Comparison of ENCODE assay signal across 8 cellular contexts in the genomic region with DNA sequence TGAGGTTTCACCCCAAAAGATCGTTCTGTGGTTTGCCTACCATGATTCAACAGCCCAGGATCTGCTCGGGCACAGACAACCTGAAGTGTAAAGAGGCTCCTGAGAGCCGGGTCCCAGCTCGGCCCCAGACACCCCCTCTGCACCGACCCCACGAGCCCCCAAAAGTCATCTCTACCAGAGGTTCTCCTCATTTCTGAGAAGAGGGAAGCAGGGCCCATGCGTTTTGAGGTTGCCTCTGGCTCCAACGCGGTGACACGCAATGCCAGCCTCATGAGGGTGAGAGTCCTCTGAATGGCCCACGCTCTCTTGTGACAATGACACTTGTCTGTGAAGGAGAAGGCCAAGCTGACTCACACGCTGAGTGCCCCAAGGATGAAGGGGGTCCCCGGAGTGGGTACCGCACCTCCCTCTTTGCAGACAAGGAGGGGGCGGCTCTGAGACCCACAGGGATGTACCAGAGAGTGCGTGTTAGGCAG.
DNase-seq lines count a peak whose midpoint lies in the region; ATAC-seq, FAIRE-seq and TF ChIP-seq lines count a peak whose summit lies in the region.
"Not testable (repeated sequence)": the region's sequence is repeated elsewhere in the genome, so short reads cannot be mapped to it uniquely, and the experiment has no call there.

No MANE protein-coding gene starts in this region.

- H3K27ac ChIP-seq in heart right ventricle; HepG2 (ENCODE audit: extremely low read length, insufficient read depth, low read length); naive thymus-derived CD4-positive, alpha-beta T cell (ENCODE audit: low read depth, low read length); sigmoid colon; upper lobe of left lung: not testable (repeated sequence)

- not testable (repeated sequence) for H3K36me3 ChIP-seq in heart right ventricle; HepG2 (replicated peaks in 1 of 2; ENCODE audit: control insufficient read depth in 1 of 2, insufficient read depth in 2 of 2, low read length in 2 of 2); naive thymus-derived CD4-positive, alpha-beta T cell (ENCODE audit: control insufficient read depth in 2 of 3, insufficient read depth in 3 of 3, low read length in 3 of 3); sigmoid colon; upper lobe of left lung

- H4K20me1 ChIP-seq in HepG2 (ENCODE audit: insufficient read depth, low read length): not testable (repeated sequence)

- peak; percentile 20 for DNase-seq in NAMALWA (ENCODE audit: low spot score)
- DNase-seq in activated CD4-positive, alpha-beta T cell treated with anti-CD3 and anti-CD28 coated beads, Interleukin-2, amount 10 ng/mL, durations not matched to agents 24 days and 14 days: peak; percentile 65
- DNase-seq in effector memory CD8-positive, alpha-beta T cell; heart right ventricle; HepG2 (ENCODE audit: low spot score): not testable (repeated sequence)
- peak in 1 of 9 donors; percentile 21 for DNase-seq in naive thymus-derived CD4-positive, alpha-beta T cell
- peak; percentile 82 for DNase-seq in sigmoid colon
- DNase-seq in upper lobe of left lung: peak in 1 of 2 donors; percentile 89

- TF ChIP-seq POLR2A in HepG2 (IDR thresholded peaks at IDR 0.05; ENCODE audit: insufficient read depth in 1 of 2, low read depth in 2 of 2, low read length in 2 of 2); sigmoid colon (IDR thresholded peaks at IDR 0.05); upper lobe of left lung (IDR thresholded peaks at IDR 0.05): not testable (repeated sequence)

- H3K9ac ChIP-seq in HepG2 (ENCODE audit: insufficient read depth, low read depth, low read length): not testable (repeated sequence)

- in situ Hi-C loops in HepG2 (cut with HindIII; ENCODE audit: extremely low pct_ligation_motif_present, low pct_unique_long_range_greater_than_20kb): not testable (repeated sequence)

- not testable (repeated sequence) for FAIRE-seq in HepG2 (lab: Jason Lieb, UNC)

- WGBS in heart right ventricle, 2 donors: 72% methylated on average over 15 of the region's 16 CpGs
- 35% methylated on average over 16 of the region's 16 CpGs for WGBS in HepG2 (ENCODE audit: low lambda C conversion rate)
- 73 to 87% methylated on average over 15 of the region's 16 CpGs for WGBS in sigmoid colon, 2 donors
- 71 to 77% methylated on average over 16 of the region's 16 CpGs for WGBS in upper lobe of left lung, 2 donors

- peak; percentile 16 for ATAC-seq in effector memory CD8-positive, alpha-beta T cell (replicated peaks)
- ATAC-seq in heart right ventricle (peak; percentile 26 to 50 (median 40)), HepG2 (peak; percentile 44), upper lobe of left lung (ENCODE audit: low FRiP score in 2 of 2) (peak; percentile 47 to 70)
- peak; percentile 23 for ATAC-seq in naive thymus-derived CD4-positive, alpha-beta T cell

- H3K9me3 ChIP-seq in heart right ventricle (peaks cover 0 to 36% (median 0%) of the 10 kb centered on the region in 11 donors), HepG2 (ENCODE audit: low read length) (peaks cover 29% of the 10 kb centered on the region), upper lobe of left lung (peaks cover 0 to 10% (median 3%) of the 10 kb centered on the region in 4 donors)
- not testable (repeated sequence) for H3K9me3 ChIP-seq in naive thymus-derived CD4-positive, alpha-beta T cell (ENCODE audit: control insufficient read depth in 2 of 3, low read length in 3 of 3); sigmoid colon

- TF ChIP-seq EP300 in HepG2 (IDR thresholded peaks at IDR 0.05; ENCODE audit: low read depth in 2 of 2, low read length in 2 of 2); HepG2 (CRISPR knock-in tag; IDR thresholded peaks at IDR 0.05; ENCODE audit: borderline replicate concordance); sigmoid colon (IDR thresholded peaks at IDR 0.05); upper lobe of left lung (IDR thresholded peaks at IDR 0.05): not testable (repeated sequence)

- not testable (repeated sequence) for H2AFZ ChIP-seq in HepG2 (ENCODE audit: low read length)

- H3K4me3 ChIP-seq in heart right ventricle; HepG2 (replicated peaks in 1 of 3; ENCODE audit: insufficient read depth in 1 of 3, low read depth in 2 of 3, low read length in 3 of 3); naive thymus-derived CD4-positive, alpha-beta T cell (ENCODE audit: low read length); sigmoid colon; upper lobe of left lung: not testable (repeated sequence)

- H3K27me3 Mint-ChIP-seq in activated CD4-positive, alpha-beta T cell treated with anti-CD3 and anti-CD28 coated beads, Interleukin-2, amount 10 ng/mL, durations not matched to agents 24 days and 14 days; effector memory CD8-positive, alpha-beta T cell; naive thymus-derived CD4-positive, alpha-beta T cell: not testable (repeated sequence)

- H3K36me3 Mint-ChIP-seq in activated CD4-positive, alpha-beta T cell treated with anti-CD3 and anti-CD28 coated beads, Interleukin-2, amount 10 ng/mL, durations not matched to agents 24 days and 14 days (ENCODE audit: low read depth); effector memory CD8-positive, alpha-beta T cell (ENCODE audit: insufficient read depth); naive thymus-derived CD4-positive, alpha-beta T cell: not testable (repeated sequence)

- intact Hi-C loops in activated CD4-positive, alpha-beta T cell treated with anti-CD3 and anti-CD28 coated beads, Interleukin-2, amount 10 ng/mL, durations not matched to agents 24 days and 14 days (cut with micrococcal nuclease); heart right ventricle (cut with DNase I); HepG2 (cut with micrococcal nuclease; ENCODE audit: unreplicated experiment); naive thymus-derived CD4-positive, alpha-beta T cell (cut with micrococcal nuclease); sigmoid colon (cut with DNase I): not testable (repeated sequence)

- not testable (repeated sequence) for TF ChIP-seq RAD21 in HepG2 (CRISPR knock-in tag; IDR thresholded peaks at IDR 0.05)

- not testable (repeated sequence) for H3K27ac Mint-ChIP-seq in activated CD4-positive, alpha-beta T cell treated with anti-CD3 and anti-CD28 coated beads, Interleukin-2, amount 10 ng/mL, durations not matched to agents 24 days and 14 days; effector memory CD8-positive, alpha-beta T cell; naive thymus-derived CD4-positive, alpha-beta T cell

- not testable (repeated sequence) for H3K4me2 ChIP-seq in HepG2 (ENCODE audit: low read depth, low read length)

- TF ChIP-seq CTCF in heart right ventricle (IDR thresholded peaks at IDR 0.05); HepG2 (CRISPR knock-in tag; IDR thresholded peaks at IDR 0.05); sigmoid colon (IDR thresholded peaks at IDR 0.05); upper lobe of left lung (IDR thresholded peaks at IDR 0.05): not testable (repeated sequence)

- H3K27me3 ChIP-seq in heart right ventricle; HepG2 (ENCODE audit: control insufficient read depth in 1 of 2, insufficient read depth in 2 of 2, low read length in 2 of 2); naive thymus-derived CD4-positive, alpha-beta T cell (ENCODE audit: control insufficient read depth in 2 of 2, insufficient read depth in 2 of 2, low read length in 2 of 2); sigmoid colon; upper lobe of left lung: not testable (repeated sequence)

- H3K9me3 Mint-ChIP-seq in activated CD4-positive, alpha-beta T cell treated with anti-CD3 and anti-CD28 coated beads, Interleukin-2, amount 10 ng/mL, durations not matched to agents 24 days and 14 days; effector memory CD8-positive, alpha-beta T cell; naive thymus-derived CD4-positive, alpha-beta T cell: not testable (repeated sequence)

- POLR2A ChIA-PET in HepG2 (lab: Yijun Ruan, JAX); naive thymus-derived CD4-positive, alpha-beta T cell (lab: Charles Lee): not testable (repeated sequence)

- BruUV-seq in HepG2 (replicated peaks; lab: Mats Ljungman, UMichigan): not testable (repeated sequence)

- H3K79me2 ChIP-seq in HepG2 (ENCODE audit: insufficient read depth, low read length): not testable (repeated sequence)

- CTCF ChIA-PET in HepG2 (lab: Yijun Ruan, JAX; ENCODE audit: low intra/inter-chr PET ratio, low total read pairs); naive thymus-derived CD4-positive, alpha-beta T cell (lab: Charles Lee): not testable (repeated sequence)

- not testable (repeated sequence) for H3K4me1 ChIP-seq in heart right ventricle; HepG2 (ENCODE audit: insufficient read depth, low read length); naive thymus-derived CD4-positive, alpha-beta T cell (ENCODE audit: control insufficient read depth in 2 of 2, insufficient read depth in 2 of 2, low read length in 2 of 2); sigmoid colon; upper lobe of left lung

- not testable (repeated sequence) for H3K4me1 Mint-ChIP-seq in activated CD4-positive, alpha-beta T cell treated with anti-CD3 and anti-CD28 coated beads, Interleukin-2, amount 10 ng/mL, durations not matched to agents 24 days and 14 days; effector memory CD8-positive, alpha-beta T cell (ENCODE audit: low read depth in 2 of 2); naive thymus-derived CD4-positive, alpha-beta T cell

- not testable (repeated sequence) for H3K4me3 Mint-ChIP-seq in activated CD4-positive, alpha-beta T cell treated with anti-CD3 and anti-CD28 coated beads, Interleukin-2, amount 10 ng/mL, durations not matched to agents 24 days and 14 days; effector memory CD8-positive, alpha-beta T cell; naive thymus-derived CD4-positive, alpha-beta T cell
